Comparison of ENCODE assay signal across 8 cellular contexts in the genomic region with DNA sequence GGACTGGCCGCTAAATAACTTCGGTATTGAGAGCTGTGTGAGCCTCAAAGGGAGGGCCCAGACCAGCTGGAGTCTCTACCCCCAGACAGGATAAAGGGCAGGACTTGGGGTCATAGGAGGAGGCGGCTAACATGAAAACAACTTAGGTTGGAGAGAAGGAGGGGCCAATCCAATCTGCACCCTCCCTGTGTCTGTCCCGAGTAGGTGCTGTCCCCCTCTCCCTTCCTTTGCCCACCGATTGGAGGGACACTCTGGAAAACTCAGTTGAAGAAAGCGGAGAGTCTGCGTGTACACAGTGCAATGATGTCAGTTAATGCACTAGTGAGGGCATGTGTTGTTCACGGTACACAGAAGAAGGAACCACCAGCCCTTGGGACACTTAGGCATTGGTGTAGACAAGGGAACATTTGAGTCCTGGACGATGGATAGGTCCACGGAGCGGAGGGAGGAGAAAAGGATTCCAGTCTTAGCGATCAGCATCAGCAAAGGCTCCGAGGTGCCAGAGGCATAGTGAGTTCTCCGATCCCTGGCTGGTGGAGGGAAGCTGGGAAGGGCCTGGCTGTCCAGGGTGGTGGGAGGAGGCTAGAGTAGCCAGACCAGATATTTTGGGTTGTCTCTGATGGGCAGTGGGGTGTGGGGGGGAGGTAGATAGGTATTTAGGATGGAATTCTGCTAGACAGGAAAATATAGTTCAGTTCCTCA. TPM values are rescaled to one million over a fixed set of nuclear protein-coding genes. Genes with fewer than 3 reads are reported as not detected.
A peak's percentile ranks its signal among the peaks of the same experiment; 100 is the strongest.
DNase-seq lines count a peak whose midpoint lies in the region; FAIRE-seq and TF ChIP-seq lines count a peak whose summit lies in the region.

No MANE protein-coding gene starts in this region.

- DNase-seq in NCI-H1694 treated with DMSO at 0.1 percent for 48 hours (lab: John Stamatoyannopoulos, UW) (peak; percentile 39), NCI-H1694 (lab: John Stamatoyannopoulos, UW) (no peak), iPS DF 6.9 (ENCODE audit: low read depth, low spot score) (no peak), frontal cortex (ENCODE audit: low spot score in 2 of 2) (no peak), epidermal melanocyte (ENCODE audit: insufficient read length, low spot score) (no peak), GM10266 (ENCODE audit: extremely low spot score) (no peak)
- DNase-seq in activated T-helper 1 cell treated with anti-CD3 and anti-CD28 coated beads, Interleukin-12 subunit alpha, Interleukin-12 subunit beta, Interleukin-2, Interleukin-4 antibody, amounts not matched to agents 30 ng/mL and 10 ng/mL and 1 ng/mL, durations not matched to agents 14 hours and 24 hours and 36 hours (ENCODE audit: low spot score): no peak

- H3K9me3 Mint-ChIP-seq in activated T-helper 1 cell treated with anti-CD3 and anti-CD28 coated beads, Interleukin-12 subunit alpha, Interleukin-12 subunit beta, Interleukin-2, Interleukin-4 antibody, amounts not matched to agents 30 ng/mL and 10 ng/mL and 1 ng/mL, durations not matched to agents 14 hours and 24 hours and 36 hours: no peaks in the 10 kb centered on the region

- H3K27me3 ChIP-seq in iPS DF 6.9 (ENCODE audit: control insufficient read depth, insufficient read depth, low read length) (peaks cover 75% of the 10 kb centered on the region), stomach smooth muscle (ENCODE audit: control insufficient read depth in 1 of 2, insufficient read depth in 2 of 2, low read length in 2 of 2) (peaks cover 0 to 3% of the 10 kb centered on the region in 2 donors)

- WGBS in iPS DF 6.9 (ENCODE audit: insufficient coverage, insufficient read length): no CpG with 5 or more reads among the region's 14 CpGs

- H3K36me3 Mint-ChIP-seq in activated T-helper 1 cell treated with anti-CD3 and anti-CD28 coated beads, Interleukin-12 subunit alpha, Interleukin-12 subunit beta, Interleukin-2, Interleukin-4 antibody, amounts not matched to agents 30 ng/mL and 10 ng/mL and 1 ng/mL, durations not matched to agents 14 hours and 24 hours and 36 hours (ENCODE audit: low read depth): peaks cover 22% of the 10 kb centered on the region

- H3K4me1 ChIP-seq in iPS DF 6.9 (ENCODE audit: control insufficient read depth, insufficient read depth, low read length) (peaks cover 4% of the 10 kb centered on the region; the same call in 1 of the 2 replicates), stomach smooth muscle (ENCODE audit: control insufficient read depth, insufficient read depth, low read length) (peaks cover 65% of the 10 kb centered on the region)

- TF ChIP-seq CTCF in GM10266 (IDR thresholded peaks at IDR 0.05; ENCODE audit: control insufficient read depth, insufficient read depth, low read depth, missing control alignments): no peak

- no peaks in the 10 kb centered on the region for H3K9me3 ChIP-seq in iPS DF 6.9 (ENCODE audit: control insufficient read depth, insufficient read depth, low read length)
- H3K9me3 ChIP-seq in stomach smooth muscle (ENCODE audit: control insufficient read depth in 2 of 2, low read length in 2 of 2): no peaks in the 10 kb centered on the region

- peaks cover 76% of the 10 kb centered on the region for H3K4me1 Mint-ChIP-seq in activated T-helper 1 cell treated with anti-CD3 and anti-CD28 coated beads, Interleukin-12 subunit alpha, Interleukin-12 subunit beta, Interleukin-2, Interleukin-4 antibody, amounts not matched to agents 30 ng/mL and 10 ng/mL and 1 ng/mL, durations not matched to agents 14 hours and 24 hours and 36 hours (ENCODE audit: low read depth)

- H3K36me3 ChIP-seq in iPS DF 6.9 (ENCODE audit: control insufficient read depth, insufficient read depth, low read length) (no peaks in the 10 kb centered on the region), stomach smooth muscle (ENCODE audit: control insufficient read depth in 2 of 2, insufficient read depth in 2 of 2, low read length in 2 of 2) (peaks cover 0 to 5% of the 10 kb centered on the region in 2 donors)

- peaks cover 6% of the 10 kb centered on the region for H3K27me3 Mint-ChIP-seq in activated T-helper 1 cell treated with anti-CD3 and anti-CD28 coated beads, Interleukin-12 subunit alpha, Interleukin-12 subunit beta, Interleukin-2, Interleukin-4 antibody, amounts not matched to agents 30 ng/mL and 10 ng/mL and 1 ng/mL, durations not matched to agents 14 hours and 24 hours and 36 hours (ENCODE audit: insufficient read depth)

- peak overlapping the region; percentile 87 for H3K27ac Mint-ChIP-seq in activated T-helper 1 cell treated with anti-CD3 and anti-CD28 coated beads, Interleukin-12 subunit alpha, Interleukin-12 subunit beta, Interleukin-2, Interleukin-4 antibody, amounts not matched to agents 30 ng/mL and 10 ng/mL and 1 ng/mL, durations not matched to agents 14 hours and 24 hours and 36 hours

- H3K4me3 ChIP-seq in iPS DF 6.9 (ENCODE audit: low read length) (peak overlapping the region; percentile 45; the same call in 1 of the 2 replicates), stomach smooth muscle (ENCODE audit: low read length in 2 of 2) (peak overlapping the region; percentile 55 to 78)

- H3K9ac ChIP-seq in stomach smooth muscle (ENCODE audit: low read length in 2 of 2): peak overlapping the region; percentile 74 to 87

- FAIRE-seq in frontal cortex (lab: Jason Lieb, UNC): no peak

- H3K27ac ChIP-seq in iPS DF 6.9 (ENCODE audit: low read length) (no peak overlapping the region), stomach smooth muscle (ENCODE audit: low read length) (peak overlapping the region; percentile 97)

- intact Hi-C loops in activated T-helper 1 cell treated with anti-CD3 and anti-CD28 coated beads, Interleukin-12 subunit alpha, Interleukin-12 subunit beta, Interleukin-2, Interleukin-4 antibody, amounts not matched to agents 30 ng/mL and 10 ng/mL and 1 ng/mL, durations not matched to agents 14 hours and 24 hours and 36 hours (cut with micrococcal nuclease): loop anchor here (1.0 kb wide), 3 partner anchors 7 to 12 kb away; a partner anchor contains a TSS

- H3K4me3 Mint-ChIP-seq in activated T-helper 1 cell treated with anti-CD3 and anti-CD28 coated beads, Interleukin-12 subunit alpha, Interleukin-12 subunit beta, Interleukin-2, Interleukin-4 antibody, amounts not matched to agents 30 ng/mL and 10 ng/mL and 1 ng/mL, durations not matched to agents 14 hours and 24 hours and 36 hours: peak overlapping the region; percentile 89

RNA-seq across cellular contexts. Expression of a gene that starts 0.8 kb away (rescaled TPM):
- total RNA-seq in activated T-helper 1 cell treated with anti-CD3 and anti-CD28 coated beads, Interleukin-12 subunit alpha, Interleukin-12 subunit beta, Interleukin-2, Interleukin-4 antibody, amounts not matched to agents 30 ng/mL and 10 ng/mL and 1 ng/mL, durations not matched to agents 14 hours and 24 hours and 36 hours: 19.0 and 22.9 TPM in 2 replicates
- total RNA-seq in frontal cortex: 3.7 TPM

RNA-seq across cellular contexts. Expression of a gene that starts 6.6 kb away (rescaled TPM):
- total RNA-seq in activated T-helper 1 cell treated with anti-CD3 and anti-CD28 coated beads, Interleukin-12 subunit alpha, Interleukin-12 subunit beta, Interleukin-2, Interleukin-4 antibody, amounts not matched to agents 30 ng/mL and 10 ng/mL and 1 ng/mL, durations not matched to agents 14 hours and 24 hours and 36 hours: 30.3 and 36.8 TPM in 2 replicates
- 3.7 TPM for total RNA-seq in frontal cortex

RNA-seq across cellular contexts. Expression of a gene that starts 11.3 kb away (rescaled TPM):
- 19.3 and 22.4 TPM in 2 replicates for total RNA-seq in activated T-helper 1 cell treated with anti-CD3 and anti-CD28 coated beads, Interleukin-12 subunit alpha, Interleukin-12 subunit beta, Interleukin-2, Interleukin-4 antibody, amounts not matched to agents 30 ng/mL and 10 ng/mL and 1 ng/mL, durations not matched to agents 14 hours and 24 hours and 36 hours
- total RNA-seq in frontal cortex: 0.82 TPM

RNA-seq across cellular contexts. Expression of a gene that starts 11.4 kb away (rescaled TPM):
- 29.0 TPM in 2 replicates for total RNA-seq in activated T-helper 1 cell treated with anti-CD3 and anti-CD28 coated beads, Interleukin-12 subunit alpha, Interleukin-12 subunit beta, Interleukin-2, Interleukin-4 antibody, amounts not matched to agents 30 ng/mL and 10 ng/mL and 1 ng/mL, durations not matched to agents 14 hours and 24 hours and 36 hours
- total RNA-seq in frontal cortex: 0.82 TPM

RNA-seq across cellular contexts. Expression of a gene that starts 12.7 kb away (rescaled TPM):
- total RNA-seq in activated T-helper 1 cell treated with anti-CD3 and anti-CD28 coated beads, Interleukin-12 subunit alpha, Interleukin-12 subunit beta, Interleukin-2, Interleukin-4 antibody, amounts not matched to agents 30 ng/mL and 10 ng/mL and 1 ng/mL, durations not matched to agents 14 hours and 24 hours and 36 hours: 45.5 and 48.2 TPM in 2 replicates
- total RNA-seq in frontal cortex: 52.2 TPM

Comparison
In these comparisons a context has a peak if more than half of its experiments do, and no peak if none do; other contexts are left out.
1. RNA of a gene that starts 11.3 kb away (total RNA-seq): 19.3 to 22.4 TPM in activated T-helper 1 cell treated with anti-CD3 and anti-CD28 coated beads, Interleukin-12 subunit alpha, Interleukin-12 subunit beta, Interleukin-2, Interleukin-4 antibody, amounts not matched to agents 30 ng/mL and 10 ng/mL and 1 ng/mL, durations not matched to agents 14 hours and 24 hours and 36 hours; 0.82 TPM in frontal cortex (single experiment); every median in the first group is over 10 times any median in the second.